ENCODE assay signal across 23 cellular contexts in the genomic region with DNA sequence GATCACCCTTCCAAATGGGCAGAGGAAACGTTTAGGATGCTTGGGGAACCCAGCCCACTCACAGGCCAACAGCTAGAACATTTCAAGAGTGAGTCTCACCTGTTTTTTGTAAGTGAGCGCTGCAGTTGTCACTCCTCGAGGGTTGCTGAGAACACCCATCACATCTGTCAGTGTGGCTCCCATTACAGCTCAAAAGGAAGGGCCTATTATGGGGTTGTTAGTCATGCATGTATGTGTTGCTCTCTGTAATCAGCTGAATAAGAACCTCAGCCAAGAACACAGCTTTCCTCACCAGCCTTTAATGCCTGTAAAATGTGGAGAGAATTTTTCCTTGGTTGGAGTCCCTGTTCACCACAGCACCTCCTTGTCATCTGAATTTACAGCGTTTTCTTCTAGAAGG.
DNase-seq lines count a peak whose midpoint lies in the region; ATAC-seq and TF ChIP-seq lines count a peak whose summit lies in the region.
"Had no signal": no experiment of that assay in that cellular context is flagged by ENCODE, and none has a peak within 500 bp of the region (broad histone marks: within the 10 kb centered on the region; RNA-seq: fewer than 3 reads in every experiment).

No MANE protein-coding gene starts in this region.

- peaks cover 3% of the 10 kb centered on the region for H3K27me3 Mint-ChIP-seq in activated CD4-positive, alpha-beta T cell treated with anti-CD3 and anti-CD28 coated beads for 36 hours

- no peaks in the 10 kb centered on the region for H3K4me1 Mint-ChIP-seq in activated CD4-positive, alpha-beta T cell treated with anti-CD3 and anti-CD28 coated beads for 36 hours

- in situ Hi-C loops in gastrocnemius medialis (cut with MboI; ENCODE audit: low sequenced_read_pairs in 4 of 4), result no loop called here

- POLR2A ChIA-PET in activated CD4-positive, alpha-beta T cell treated with anti-CD3 and anti-CD28 coated beads for 36 hours (lab: Charles Lee), result no interaction called here

- intact Hi-C loops in gastrocnemius medialis (cut with DNase I; ENCODE audit: low total_unique reads), result loop anchor here (2.0 kb wide), 2 partner anchors 47 to 65 kb away; no protein-coding TSS in a partner anchor
- intact Hi-C loops in activated CD4-positive, alpha-beta T cell treated with anti-CD3 and anti-CD28 coated beads for 36 hours (cut with DNase I, micrococcal nuclease), result no loop called here

- H3K4me3 ChIP-seq in gastrocnemius medialis, result no peak overlapping the region
- H3K4me3 ChIP-seq: BLaER1, upper lobe of left lung had no signal

- ATAC-seq in gastrocnemius medialis (peak; percentile 100), GM18858 (IDR thresholded peaks at IDR 0.05; ENCODE audit: unreplicated experiment) (no peak), GM19324 (IDR thresholded peaks at IDR 0.05; ENCODE audit: low FRiP score, unreplicated experiment) (no peak)
- no peak for ATAC-seq in activated CD4-positive, alpha-beta T cell treated with anti-CD3 and anti-CD28 coated beads for 36 hours
- ATAC-seq: esophagus mucosa, WTC11 had no signal

- no peaks in the 10 kb centered on the region for H3K9me3 Mint-ChIP-seq in activated CD4-positive, alpha-beta T cell treated with anti-CD3 and anti-CD28 coated beads for 36 hours (ENCODE audit: low read depth)

- no peak for TF ChIP-seq CTCF in gastrocnemius medialis (IDR thresholded peaks at IDR 0.05 in 4 of 5, conservative IDR thresholded peaks at IDR 0.05 in 1 of 5)

- no peaks in the 10 kb centered on the region for H3K9me3 ChIP-seq in gastrocnemius medialis
- H3K9me3 ChIP-seq: BLaER1, upper lobe of left lung had no signal

- no peak for TF ChIP-seq POLR2A in gastrocnemius medialis (IDR thresholded peaks at IDR 0.05)

- H3K36me3 Mint-ChIP-seq in activated CD4-positive, alpha-beta T cell treated with anti-CD3 and anti-CD28 coated beads for 36 hours (ENCODE audit: low read depth), result no peaks in the 10 kb centered on the region

- H3K27me3 ChIP-seq in gastrocnemius medialis, result no peaks in the 10 kb centered on the region
- H3K27me3 ChIP-seq: BLaER1, upper lobe of left lung had no signal

- H3K4me1 ChIP-seq in gastrocnemius medialis, result peaks cover 0 to 10% of the 10 kb centered on the region in 2 donors
- H3K4me1 ChIP-seq: BLaER1 had no signal

- H3K36me3 ChIP-seq in gastrocnemius medialis, result no peaks in the 10 kb centered on the region
- H3K36me3 ChIP-seq: BLaER1, upper lobe of left lung had no signal

- peak overlapping the region; percentile 28 to 71 (median 64) for H3K27ac ChIP-seq in gastrocnemius medialis
- H3K27ac ChIP-seq: 22Rv1, BLaER1, upper lobe of left lung had no signal

- DNase-seq in DMS 273 (lab: John Stamatoyannopoulos, UW; ENCODE audit: unreplicated experiment) (peak; percentile 29), DMS 273 treated with DMSO at 0.1 percent for 48 hours (lab: John Stamatoyannopoulos, UW) (no peak), RPMI7951 (ENCODE audit: low read depth) (peak; percentile 41), fibroblast of peridontal ligament (ENCODE audit: extremely low read depth) (peak; percentile 23), gastrocnemius medialis (peak; percentile 58 to 76)
- DNase-seq in activated CD4-positive, alpha-beta T cell treated with anti-CD3 and anti-CD28 coated beads for 36 hours, result no peak
- DNase-seq: activated CD4-positive, alpha-beta T cell treated with anti-CD3 and anti-CD28 coated beads, Interleukin-2, amount 50 U/mL, for 48 hours; activated gamma-delta T cell; Calu3; central memory CD4-positive, alpha-beta T cell; effector CD4-positive, alpha-beta T cell; head of caudate nucleus; NCI-H187; NCI-H446 treated with DMSO at 0.1 percent for 48 hours; RPMI8226; upper lobe of left lung had no signal

- CTCF ChIA-PET in activated CD4-positive, alpha-beta T cell treated with anti-CD3 and anti-CD28 coated beads for 36 hours (lab: Charles Lee), result interaction anchor here (0.5 to 0.8 kb wide), 3 partner anchors 10 to 36 kb away, joined by 3 read pairs; no protein-coding TSS in a partner anchor

- H3K27ac Mint-ChIP-seq in activated CD4-positive, alpha-beta T cell treated with anti-CD3 and anti-CD28 coated beads for 36 hours, result no peak overlapping the region
- H3K27ac Mint-ChIP-seq: WTC11 had no signal

- H3K4me3 Mint-ChIP-seq in activated CD4-positive, alpha-beta T cell treated with anti-CD3 and anti-CD28 coated beads for 36 hours, result no peak overlapping the region
- H3K4me3 Mint-ChIP-seq: neural crest cell, WTC11 had no signal

Comparison
In these comparisons a context has a peak if more than half of its experiments do, and no peak if none do; other contexts are left out.
1. DNase-seq: peak in DMS 273 (single experiment), RPMI7951 (single experiment), fibroblast of peridontal ligament (single experiment) and gastrocnemius medialis (2 of 2); none in DMS 273 treated with DMSO at 0.1 percent for 48 hours (single experiment) and activated CD4-positive, alpha-beta T cell treated with anti-CD3 and anti-CD28 coated beads for 36 hours (single experiment).
2. ATAC-seq: peak in gastrocnemius medialis (2 of 2); none in GM18858 (single experiment), GM19324 (single experiment) and activated CD4-positive, alpha-beta T cell treated with anti-CD3 and anti-CD28 coated beads for 36 hours (single experiment).